In the genomic region with DNA sequence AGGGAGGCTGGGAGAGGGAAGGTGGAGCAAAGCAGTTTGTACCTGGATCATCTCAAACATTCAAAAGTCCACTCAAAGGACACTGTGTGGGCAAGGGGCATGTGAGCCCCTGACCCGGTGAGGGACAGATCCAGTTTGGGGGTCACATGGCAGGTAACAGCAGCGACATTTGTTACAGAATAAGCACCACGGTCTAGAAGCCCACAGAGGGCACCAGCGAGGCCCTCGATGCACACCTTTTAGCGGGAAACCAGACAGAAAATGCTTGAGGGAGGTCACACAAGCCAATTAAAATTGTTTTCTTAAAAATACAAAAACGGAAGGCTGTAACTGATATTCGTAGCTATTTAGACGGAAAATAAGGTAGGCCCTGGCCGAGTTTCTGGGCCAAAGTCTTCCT, we compare ENCODE assay signal across 31 cellular contexts.
A peak's percentile ranks its signal among the peaks of the same experiment; 100 is the strongest.
DNase-seq lines count a peak whose midpoint lies in the region; ATAC-seq and TF ChIP-seq lines count a peak whose summit lies in the region.
"Had no signal": no experiment of that assay in that cellular context is flagged by ENCODE, and none has a peak within 500 bp of the region (broad histone marks: within the 10 kb centered on the region; RNA-seq: fewer than 3 reads in every experiment).

No MANE protein-coding gene starts in this region.

- H3K4me1 Mint-ChIP-seq in WTC11: peaks cover 7% of the 10 kb centered on the region
- H3K4me1 Mint-ChIP-seq in nephron progenitor cell: peaks cover 19% of the 10 kb centered on the region
- H3K4me1 Mint-ChIP-seq: mesothelial cell of epicardium had no signal

- H3F3A ChIP-seq in DOHH2 (ENCODE audit: control insufficient read depth, insufficient read depth): peaks cover 4% of the 10 kb centered on the region; the same call in 1 of the 2 replicates

- H2AFZ ChIP-seq in HCT116 (ENCODE audit: low read depth, low read length, poor library complexity, severe bottlenecking): no peak overlapping the region
- H2AFZ ChIP-seq: hepatocyte, PC-9 had no signal

- H3K27ac ChIP-seq in DOHH2 (ENCODE audit: low read depth, low read length): no peak overlapping the region
- H3K27ac ChIP-seq in HCT116 (ENCODE audit: low read depth, low read length): no peak overlapping the region
- H3K27ac ChIP-seq: brain microvascular endothelial cell, hepatocyte, ovary, PC-9, uterus had no signal

- POLR2A ChIA-PET in HCT116 (lab: Charles Lee): no interaction called here
- POLR2A ChIA-PET in WTC11 (lab: Charles Lee): no interaction called here

- H3K36me3 ChIP-seq in DOHH2 (ENCODE audit: control insufficient read depth, low read length): peaks cover 91% of the 10 kb centered on the region
- peaks cover 0 to 3% of the 10 kb centered on the region in 2 experiments; a peak in 1 of 4 replicates for H3K36me3 ChIP-seq in HCT116 (ENCODE audit: control insufficient read depth in 1 of 2, insufficient read depth in 2 of 2, low read length in 2 of 2)
- H3K36me3 ChIP-seq: ovary, uterus had no signal

- intact Hi-C loops in HCT116 (cut with micrococcal nuclease): no loop called here

- H3K36me3 Mint-ChIP-seq in WTC11 (no peaks in the 10 kb centered on the region), nephron progenitor cell (ENCODE audit: low read depth) (peaks cover 66% of the 10 kb centered on the region)
- H3K36me3 Mint-ChIP-seq: natural killer cell had no signal

- H3K9me3 Mint-ChIP-seq in WTC11 (no peaks in the 10 kb centered on the region), nephron progenitor cell (no peaks in the 10 kb centered on the region)
- H3K9me3 Mint-ChIP-seq: activated CD8-positive, alpha-beta T cell treated with anti-CD3 and anti-CD28 coated beads for 36 hours; mesothelial cell of epicardium; natural killer cell had no signal

- TF ChIP-seq CTCF in DOHH2 (IDR thresholded peaks at IDR 0.05; ENCODE audit: low read depth, low read length, poor library complexity, severe bottlenecking) (peak; percentile 34), HCT116 (IDR thresholded peaks at IDR 0.05 in 2 of 3, conservative IDR thresholded peaks at IDR 0.05 in 1 of 3; ENCODE audit: borderline replicate concordance in 1 of 3, insufficient read depth in 1 of 3, low read depth in 2 of 3, low read length in 2 of 3) (peak; percentile 13 to 34 (median 22); a peak in 4 of 6 replicates), WTC11 (IDR thresholded peaks at IDR 0.05) (no peak), nephron progenitor cell (IDR thresholded peaks at IDR 0.05) (no peak)

- H3K4me3 ChIP-seq in DOHH2 (ENCODE audit: low read length): no peak overlapping the region
- H3K4me3 ChIP-seq in HCT116 (replicated peaks in 1 of 2; ENCODE audit: low read depth in 1 of 2, low read length in 2 of 2): no peak overlapping the region
- H3K4me3 ChIP-seq: GM12878, hepatocyte, ovary, PC-9, uterus had no signal

- RAD21 ChIA-PET in HCT116 (lab: Charles Lee; ENCODE audit: low non-redundant PET in 1 of 2, low total read pairs in 2 of 2, uncharacterized antibody in 2 of 2, unreplicated experiment in 2 of 2): no interaction called here

- no peak for DNase-seq in HCT116 (ENCODE audit: low read depth, low spot score)
- DNase-seq in WTC11 (ENCODE audit: low spot score): peak; percentile 44
- DNase-seq in nephron progenitor cell: no peak
- no peak for DNase-seq in SKM-1 treated with dmso at 0.1 percent for 144 hours (lab: John Stamatoyannopoulos, UW; ENCODE audit: unreplicated experiment)
- DNase-seq in DMS53 (lab: John Stamatoyannopoulos, UW): no peak
- no peak for DNase-seq in DMS79 (lab: John Stamatoyannopoulos, UW)
- DNase-seq: activated CD4-positive, alpha-beta T cell treated with anti-CD3 and anti-CD28 coated beads for 1 hour; activated CD8-positive, alpha-beta T cell treated with anti-CD3 and anti-CD28 coated beads for 36 hours; activated gamma-delta T cell; brain microvascular endothelial cell; effector CD8-positive, alpha-beta T cell; foreskin melanocyte; GF-D8; HCEC 1CT; left ventricle myocardium superior; natural killer cell; NCI-H1105 treated with DMSO at 0.1 percent for 48 hours; NCI-H2029 treated with DMSO at 0.1 percent for 48 hours; NCI-H226; PC-9; right cardiac atrium; SHP77; stimulated activated CD4-positive, alpha-beta T cell treated with anti-CD3 and anti-CD28 coated beads, Interleukin-4, amount 100 ng/mL, for 24 hours; stimulated activated naive B cell treated with anti-CD40 and anti-IgM and Interleukin-4, amounts not matched to agents 10 μg/mL and 1 μg/mL and 100 μg/mL, for 72 hours; uterus had no signal

- no peaks in the 10 kb centered on the region for H3K9me3 ChIP-seq in DOHH2 (ENCODE audit: control insufficient read depth, insufficient read depth, low read length)
- no peaks in the 10 kb centered on the region for H3K9me3 ChIP-seq in HCT116 (ENCODE audit: control insufficient read depth in 1 of 2, insufficient read depth in 1 of 2, low read depth in 1 of 2, low read length in 2 of 2)
- H3K9me3 ChIP-seq: ovary, uterus had no signal

- H3K4me1 ChIP-seq in DOHH2 (ENCODE audit: control insufficient read depth, low read length) (peaks cover 2% of the 10 kb centered on the region; the same call in 1 of the 2 replicates), HCT116 (ENCODE audit: control insufficient read depth in 1 of 2, insufficient read depth in 2 of 2, low read length in 2 of 2) (no peaks in the 10 kb centered on the region)
- H3K4me1 ChIP-seq: uterus had no signal

- TF ChIP-seq RAD21 in HCT116 (IDR thresholded peaks at IDR 0.05; ENCODE audit: low read depth): peak; percentile 25; the same call in 1 of the 2 replicates

- H3K27me3 ChIP-seq in DOHH2 (ENCODE audit: control insufficient read depth, low read length): no peaks in the 10 kb centered on the region
- H3K27me3 ChIP-seq in HCT116 (ENCODE audit: insufficient read depth, low read length): no peaks in the 10 kb centered on the region
- H3K27me3 ChIP-seq: brain microvascular endothelial cell, hepatocyte, ovary, uterus had no signal

- H3K27ac Mint-ChIP-seq in WTC11 (no peak overlapping the region), nephron progenitor cell (peak overlapping the region; percentile 54)
- H3K27ac Mint-ChIP-seq: activated CD8-positive, alpha-beta T cell treated with anti-CD3 and anti-CD28 coated beads for 36 hours; mesothelial cell of epicardium; natural killer cell; stimulated activated naive B cell treated with anti-CD40 and anti-IgM and Interleukin-4, amounts not matched to agents 10 μg/mL and 1 μg/mL and 100 μg/mL, for 72 hours had no signal

- H3K9me2 ChIP-seq in DOHH2 (replicated peaks; ENCODE audit: control insufficient read depth, low read length) (no peaks in the 10 kb centered on the region), HCT116 (ENCODE audit: insufficient read depth) (no peaks in the 10 kb centered on the region)

- H3K4me2 ChIP-seq in DOHH2 (ENCODE audit: low read length): no peak overlapping the region
- no peak overlapping the region for H3K4me2 ChIP-seq in HCT116 (ENCODE audit: low read length)
- H3K4me2 ChIP-seq: hepatocyte, PC-9 had no signal

- TF ChIP-seq POLR2A in HCT116 (IDR thresholded peaks at IDR 0.05; ENCODE audit: borderline replicate concordance, extremely low read depth, insufficient read depth, insufficient read length): no peak

- no peaks in the 10 kb centered on the region for H3K79me2 ChIP-seq in DOHH2 (ENCODE audit: control insufficient read depth, low read length)
- H3K79me2 ChIP-seq in HCT116 (ENCODE audit: insufficient read depth, low read length): no peaks in the 10 kb centered on the region
- H3K79me2 ChIP-seq: hepatocyte had no signal

- H3K27me3 Mint-ChIP-seq in WTC11 (ENCODE audit: low read depth) (no peaks in the 10 kb centered on the region; the same call in 1 of the 2 replicates), nephron progenitor cell (ENCODE audit: low read depth, poor library complexity) (peaks cover 2% of the 10 kb centered on the region)
- H3K27me3 Mint-ChIP-seq: activated CD8-positive, alpha-beta T cell treated with anti-CD3 and anti-CD28 coated beads for 36 hours; stimulated activated naive B cell treated with anti-CD40 and anti-IgM and Interleukin-4, amounts not matched to agents 10 μg/mL and 1 μg/mL and 100 μg/mL, for 72 hours had no signal

- BruUV-seq in HCT116 (replicated peaks; lab: Mats Ljungman, UMichigan): no TSS peak

- CTCF ChIA-PET in HCT116 (lab: Charles Lee): no interaction called here
- CTCF ChIA-PET in WTC11 (lab: Charles Lee): interaction anchor here (1.7 kb wide), 1 partner anchor 27 kb away, joined by 5 read pairs; no protein-coding TSS in a partner anchor

- H3K4me3 Mint-ChIP-seq in WTC11 (no peak overlapping the region), nephron progenitor cell (no peak overlapping the region)
- H3K4me3 Mint-ChIP-seq: activated CD8-positive, alpha-beta T cell treated with anti-CD3 and anti-CD28 coated beads for 36 hours; mesothelial cell of epicardium; natural killer cell; stimulated activated naive B cell treated with anti-CD40 and anti-IgM and Interleukin-4, amounts not matched to agents 10 μg/mL and 1 μg/mL and 100 μg/mL, for 72 hours had no signal

- no peak overlapping the region for H3K9ac ChIP-seq in HCT116 (ENCODE audit: low read length)

- ATAC-seq in HCT116: peak; percentile 76
- peak; percentile 69 for ATAC-seq in WTC11
- ATAC-seq: activated CD8-positive, alpha-beta T cell treated with anti-CD3 and anti-CD28 coated beads for 36 hours; esophagus mucosa; GM12878; natural killer cell; stimulated activated naive B cell treated with anti-CD40 and anti-IgM and Interleukin-4, amounts not matched to agents 10 μg/mL and 1 μg/mL and 100 μg/mL, for 72 hours had no signal

- H4K20me1 ChIP-seq in DOHH2 (ENCODE audit: control insufficient read depth, insufficient read depth, low read depth, low read length) (no peaks in the 10 kb centered on the region), HCT116 (ENCODE audit: insufficient read depth) (no peaks in the 10 kb centered on the region)

TF ChIP-seq in HCT116, 20 proteins besides CTCF, POLR2A, EP300 and RAD21:
- TF ChIP-seq POLR2AphosphoS5 (IDR thresholded peaks at IDR 0.05; ENCODE audit: low read depth, low read length): no peak

TF ChIP-seq in WTC11, 78 proteins besides CTCF, POLR2A, EP300 and RAD21 (continues in another document):
- TF ChIP-seq USF2 (CRISPR knock-in tag; IDR thresholded peaks at IDR 0.05): peak; percentile 52
- no peak for TF ChIP-seq CBFB (CRISPR knock-in tag; IDR thresholded peaks at IDR 0.05; ENCODE audit: low read depth)
- TF ChIP-seq TEAD1 (CRISPR knock-in tag; IDR thresholded peaks at IDR 0.05): no peak
- TF ChIP-seq MAX (CRISPR knock-in tag; IDR thresholded peaks at IDR 0.05): no peak

Comparison
In these comparisons a context has a peak if more than half of its experiments do, and no peak if none do; other contexts are left out.
1. CTCF ChIP-seq: peak in DOHH2 (single experiment) and HCT116 (3 of 3); none in WTC11 (single experiment) and nephron progenitor cell (single experiment).